Comparison of ENCODE assay signal across 1 cellular context in genomic region chr3:137772231-137772617, GRCh38.
TF ChIP-seq lines count a peak whose summit lies in the region.

No MANE protein-coding gene starts in this region.

TF ChIP-seq in H1, 55 proteins besides CTCF, POLR2A, EP300 and RAD21 (continued from another document):
- TF ChIP-seq FOSL1 (IDR thresholded peaks at IDR 0.05; ENCODE audit: insufficient read depth, low read depth, low read length) (no peak), SIX5 (IDR thresholded peaks at IDR 0.05; ENCODE audit: low read depth, low read length) (no peak), SIRT6 (IDR thresholded peaks at IDR 0.05; ENCODE audit: low read length) (no peak), EZH2 (IDR thresholded peaks at IDR 0.05; ENCODE audit: low read depth, low read length, severe bottlenecking) (no peak), POU5F1 (IDR thresholded peaks at IDR 0.05; ENCODE audit: low read depth, low read length) (no peak)
TF ChIP-seq in H1: peak in this region for 0.
